Comparison of ENCODE assay signal across 8 cellular contexts in genomic region chr5:32444191-32444945, GRCh38. TPM values are rescaled to one million over a fixed set of nuclear protein-coding genes. Genes with fewer than 3 reads are reported as not detected.
DNase-seq lines count a peak whose midpoint lies in the region; ATAC-seq, FAIRE-seq and TF ChIP-seq lines count a peak whose summit lies in the region.

TSS of gene ZFR (minus strand) at chr5:32444740. CDS start at chr5:32444658, 82 bp downstream.

- peak; percentile 86 for FAIRE-seq in GM19239 (lab: Jason Lieb, UNC)

- ATAC-seq in HG03442 (IDR thresholded peaks at IDR 0.05; ENCODE audit: unreplicated experiment) = peak; percentile 75

- H3K27me3 Mint-ChIP-seq in chondrocyte (ENCODE audit: low read depth) = no peaks in the 10 kb centered on the region

- peak within 1 kb of the TSS; percentile 98 for H3K27ac Mint-ChIP-seq in chondrocyte (ENCODE audit: unreplicated experiment)

- peak within 1 kb of the TSS; percentile 85 for H3K4me3 Mint-ChIP-seq in chondrocyte (ENCODE audit: unreplicated experiment)

- peak; percentile 94 for DNase-seq in Ammon's horn (ENCODE audit: low spot score)
- peak; percentile 96 for DNase-seq in GM19239 (ENCODE audit: insufficient read length, low spot score)
- peak; percentile 87 for DNase-seq in NCI-H510A treated with DMSO at 0.1 percent for 48 hours (lab: John Stamatoyannopoulos, UW)
- DNase-seq in activated CD4-positive, alpha-beta T cell treated with anti-CD3 and anti-CD28 coated beads for 24 hours (ENCODE audit: low read depth in 2 of 2) = peak; percentile 84 to 88
- DNase-seq in chondrocyte (ENCODE audit: low spot score) = peak; percentile 97
- DNase-seq in kidney glomerular epithelial cell (lab: John Stamatoyannopoulos, UW) = peak; percentile 65
- DNase-seq in stimulated activated CD4-positive, alpha-beta T cell treated with anti-CD3 and anti-CD28 coated beads, Interleukin-15, amount 100 ng/mL, for 48 hours (ENCODE audit: low read depth in 2 of 2) = peak; percentile 89 to 90

- H3K36me3 Mint-ChIP-seq in chondrocyte (ENCODE audit: low read depth) = no peaks in the 10 kb centered on the region

- H3K4me1 Mint-ChIP-seq in chondrocyte (ENCODE audit: low read depth) = peaks cover 37% of the 10 kb centered on the region

- TF ChIP-seq CTCF in chondrocyte (IDR thresholded peaks at IDR 0.05) = no peak

- peaks cover 3% of the 10 kb centered on the region for H3K9me3 Mint-ChIP-seq in chondrocyte (ENCODE audit: low read depth)

RNA-seq across cellular contexts. Expression of gene ZFR, which starts in this region (rescaled TPM):
- total RNA-seq in chondrocyte = 75.5 to 77.8 TPM (median 77.1 TPM) in 3 replicates

Comparison
In these comparisons a context has a peak if more than half of its experiments do, and no peak if none do; other contexts are left out.
1. Peak in every context shown above with its lines: DNase-seq and ATAC-seq.